ENCODE assay signal across 12 cellular contexts in the genomic region with DNA sequence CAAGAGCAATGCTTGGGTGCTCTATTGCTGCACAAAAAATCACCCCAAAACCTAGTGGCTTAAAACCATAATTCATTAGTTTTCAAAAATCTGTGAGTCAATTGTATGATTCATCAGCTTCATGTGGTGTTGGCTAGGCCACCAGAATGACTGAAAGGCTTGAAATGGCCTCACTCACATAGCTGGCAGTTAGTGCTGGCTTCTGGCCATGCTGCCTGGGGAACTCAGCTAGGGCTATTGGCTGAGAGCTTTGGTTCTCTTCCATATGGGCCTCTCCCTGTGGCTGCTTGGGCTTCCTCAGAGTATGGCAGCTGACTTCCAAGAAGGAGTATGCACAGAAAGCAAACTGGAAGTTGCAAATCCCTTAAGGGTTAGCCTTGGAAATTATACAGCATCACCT. TPM values are rescaled to one million over a fixed set of nuclear protein-coding genes. Genes with fewer than 3 reads are reported as not detected.
DNase-seq lines count a peak whose midpoint lies in the region; ATAC-seq and TF ChIP-seq lines count a peak whose summit lies in the region.
"Had no signal": no experiment of that assay in that cellular context is flagged by ENCODE, and none has a peak within 500 bp of the region (broad histone marks: within the 10 kb centered on the region; RNA-seq: fewer than 3 reads in every experiment).

No MANE protein-coding gene starts in this region.

- H3K79me2 ChIP-seq in Karpas-422 (ENCODE audit: low read length): peaks cover 13% of the 10 kb centered on the region

- TF ChIP-seq POLR2A in erythroblast (IDR thresholded peaks at IDR 0.05; ENCODE audit: low read length): no peak

- in situ Hi-C loops in Caki2 (cut with HindIII; ENCODE audit: low pct_unique_long_range_greater_than_20kb, low sequenced_read_pairs): no loop called here

- H4K20me1 ChIP-seq in Karpas-422 (ENCODE audit: insufficient read depth, low read depth, low read length): no peaks in the 10 kb centered on the region

- no peaks in the 10 kb centered on the region for H3K9me3 ChIP-seq in Karpas-422 (ENCODE audit: low read length)

- H2AFZ ChIP-seq in Karpas-422 (ENCODE audit: low read length): no peak overlapping the region

- no peaks in the 10 kb centered on the region for H3K36me3 ChIP-seq in Karpas-422 (ENCODE audit: insufficient read depth, low read length)

- H3K4me2 ChIP-seq in Karpas-422 (ENCODE audit: low read depth, low read length, poor library complexity, severe bottlenecking): no peak overlapping the region

- no peaks in the 10 kb centered on the region for H3K9me2 ChIP-seq in Karpas-422 (replicated peaks; ENCODE audit: insufficient read depth, low read length)

- peaks cover 52% of the 10 kb centered on the region for H3K4me1 Mint-ChIP-seq in activated naive CD8-positive, alpha-beta T cell treated with anti-CD3 and anti-CD28 coated beads, Interleukin-2, amount 50 U/mL, for 24 hours

- no peak overlapping the region for H3K27ac ChIP-seq in Karpas-422 (ENCODE audit: low read length)

- H3K9me3 Mint-ChIP-seq in activated naive CD8-positive, alpha-beta T cell treated with anti-CD3 and anti-CD28 coated beads, Interleukin-2, amount 50 U/mL, for 24 hours: no peaks in the 10 kb centered on the region
- H3K9me3 Mint-ChIP-seq: immature natural killer cell had no signal

- H3K4me1 ChIP-seq in Karpas-422 (ENCODE audit: low read length): peaks cover 21% of the 10 kb centered on the region

- no peaks in the 10 kb centered on the region for H3K27me3 ChIP-seq in Karpas-422 (ENCODE audit: low read length)

- H3K27ac Mint-ChIP-seq in activated naive CD8-positive, alpha-beta T cell treated with anti-CD3 and anti-CD28 coated beads, Interleukin-2, amount 50 U/mL, for 24 hours: peak overlapping the region; percentile 31

- H3K9ac ChIP-seq in Karpas-422 (ENCODE audit: low read length): no peak overlapping the region

- ATAC-seq in activated naive CD8-positive, alpha-beta T cell treated with anti-CD3 and anti-CD28 coated beads, Interleukin-2, amount 50 U/mL, for 24 hours: peak; percentile 4
- ATAC-seq: right cardiac atrium had no signal

- peak; percentile 56 for DNase-seq in Caki2 (ENCODE audit: low read depth)
- peak; percentile 15 for DNase-seq in LoVo (ENCODE audit: low spot score)
- no peak for DNase-seq in activated naive CD8-positive, alpha-beta T cell treated with anti-CD3 and anti-CD28 coated beads, Interleukin-2, amount 50 U/mL, for 24 hours
- peak; percentile 77 for DNase-seq in myocyte (ENCODE audit: low read depth)
- DNase-seq in erythroblast (lab: John Stamatoyannopoulos, UW): no peak
- DNase-seq in Karpas-422: no peak
- no peak for DNase-seq in cerebellar nuclear complex (lab: John Stamatoyannopoulos, UW)
- DNase-seq: caudate nucleus; immature natural killer cell; NCI-H1436 treated with DMSO at 0.1 percent for 48 hours; stimulated activated naive CD4-positive, alpha-beta T cell treated with Interleukin-2 at 50 U/mL for 16 hours had no signal

- no peak overlapping the region for H3K4me3 Mint-ChIP-seq in activated naive CD8-positive, alpha-beta T cell treated with anti-CD3 and anti-CD28 coated beads, Interleukin-2, amount 50 U/mL, for 24 hours
- H3K4me3 Mint-ChIP-seq: immature natural killer cell had no signal

- peaks cover under 1% of the 10 kb centered on the region for H3K36me3 Mint-ChIP-seq in activated naive CD8-positive, alpha-beta T cell treated with anti-CD3 and anti-CD28 coated beads, Interleukin-2, amount 50 U/mL, for 24 hours (ENCODE audit: low read depth)
- H3K36me3 Mint-ChIP-seq: immature natural killer cell had no signal

- no peaks in the 10 kb centered on the region for H3K27me3 Mint-ChIP-seq in activated naive CD8-positive, alpha-beta T cell treated with anti-CD3 and anti-CD28 coated beads, Interleukin-2, amount 50 U/mL, for 24 hours

- no peak overlapping the region for H3K4me3 ChIP-seq in Karpas-422 (ENCODE audit: low read length)

RNA-seq across cellular contexts. Expression of gene MTMR1, which starts 3.1 kb away (rescaled TPM):
- total RNA-seq in Caki2 (2014; rRNA removed; shearing (Covaris generic); ENCODE audit: low replicate concordance): 4.2 and 4.6 TPM in 2 replicates
- total RNA-seq in myocyte: 42.3 and 64.4 TPM in 2 replicates
- polyA plus RNA-seq in myocyte (2012): 12.6 TPM
- total RNA-seq in Karpas-422 (2014; rRNA removed; shearing (Covaris generic); ENCODE audit: low replicate concordance): 23.0 and 33.2 TPM in 2 replicates

Comparison
In these comparisons a context has a peak if more than half of its experiments do, and no peak if none do; other contexts are left out.
1. DNase-seq: peak in Caki2 (single experiment), LoVo (single experiment) and myocyte (single experiment); none in activated naive CD8-positive, alpha-beta T cell treated with anti-CD3 and anti-CD28 coated beads, Interleukin-2, amount 50 U/mL, for 24 hours (single experiment), erythroblast (0 of 2), Karpas-422 (single experiment) and cerebellar nuclear complex (0 of 2).